Comparison of ENCODE assay signal across 1 cellular context in genomic region chr20:1451092-1451491, GRCh38.
A peak's percentile ranks its signal among the peaks of the same experiment; 100 is the strongest.
TF ChIP-seq lines count a peak whose summit lies in the region.

No MANE protein-coding gene starts in this region.

TF ChIP-seq in HepG2, 621 proteins besides CTCF, POLR2A, EP300 and RAD21:
- TF ChIP-seq NR2F2 (IDR thresholded peaks at IDR 0.05; ENCODE audit: borderline replicate concordance, low read depth) (peak; percentile 37; the same call in 1 of the 2 replicates), KIAA2018 (CRISPR knock-in tag; IDR thresholded peaks at IDR 0.05; ENCODE audit: borderline replicate concordance) (no peak), TGIF2 (CRISPR knock-in tag; IDR thresholded peaks at IDR 0.05) (no peak), ZNF883 (CRISPR knock-in tag; IDR thresholded peaks at IDR 0.05; ENCODE audit: not compliant biosample characterization) (no peak), JDP2 (CRISPR knock-in tag; IDR thresholded peaks at IDR 0.05; ENCODE audit: borderline replicate concordance) (no peak), GATAD1 (CRISPR knock-in tag; IDR thresholded peaks at IDR 0.05) (no peak), ZNF607 (CRISPR knock-in tag; IDR thresholded peaks at IDR 0.05; ENCODE audit: borderline replicate concordance) (no peak), ATF7-NPFF (CRISPR knock-in tag; IDR thresholded peaks at IDR 0.05; ENCODE audit: low read depth) (no peak), JARID2 (CRISPR knock-in tag; IDR thresholded peaks at IDR 0.05; ENCODE audit: insufficient replicate concordance) (no peak), NAIF1 (CRISPR knock-in tag; IDR thresholded peaks at IDR 0.05; ENCODE audit: borderline replicate concordance) (0 out of 2 replicates have a peak, but pooled peaks have one; percentile 29)
- TF ChIP-seq, protein P1, sequence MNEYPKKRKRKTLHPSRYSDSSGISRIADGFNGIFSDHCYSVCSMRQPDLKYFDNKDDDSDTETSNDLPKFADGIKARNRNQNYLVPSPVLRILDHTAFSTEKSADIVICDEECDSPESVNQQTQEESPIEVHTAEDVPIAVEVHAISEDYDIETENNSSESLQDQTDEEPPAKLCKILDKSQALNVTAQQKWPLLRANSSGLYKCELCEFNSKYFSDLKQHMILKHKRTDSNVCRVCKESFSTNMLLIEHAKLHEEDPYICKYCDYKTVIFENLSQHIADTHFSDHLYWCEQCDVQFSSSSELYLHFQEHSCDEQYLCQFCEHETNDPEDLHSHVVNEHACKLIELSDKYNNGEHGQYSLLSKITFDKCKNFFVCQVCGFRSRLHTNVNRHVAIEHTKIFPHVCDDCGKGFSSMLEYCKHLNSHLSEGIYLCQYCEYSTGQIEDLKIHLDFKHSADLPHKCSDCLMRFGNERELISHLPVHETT (CRISPR knock-in tag; conservative IDR thresholded peaks at IDR 0.05) = no peak
- TF ChIP-seq, protein P2, sequence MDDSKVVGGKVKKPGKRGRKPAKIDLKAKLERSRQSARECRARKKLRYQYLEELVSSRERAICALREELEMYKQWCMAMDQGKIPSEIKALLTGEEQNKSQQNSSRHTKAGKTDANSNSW (CRISPR knock-in tag; IDR thresholded peaks at IDR 0.05; ENCODE audit: borderline replicate concordance) = no peak
